In the genomic region with DNA sequence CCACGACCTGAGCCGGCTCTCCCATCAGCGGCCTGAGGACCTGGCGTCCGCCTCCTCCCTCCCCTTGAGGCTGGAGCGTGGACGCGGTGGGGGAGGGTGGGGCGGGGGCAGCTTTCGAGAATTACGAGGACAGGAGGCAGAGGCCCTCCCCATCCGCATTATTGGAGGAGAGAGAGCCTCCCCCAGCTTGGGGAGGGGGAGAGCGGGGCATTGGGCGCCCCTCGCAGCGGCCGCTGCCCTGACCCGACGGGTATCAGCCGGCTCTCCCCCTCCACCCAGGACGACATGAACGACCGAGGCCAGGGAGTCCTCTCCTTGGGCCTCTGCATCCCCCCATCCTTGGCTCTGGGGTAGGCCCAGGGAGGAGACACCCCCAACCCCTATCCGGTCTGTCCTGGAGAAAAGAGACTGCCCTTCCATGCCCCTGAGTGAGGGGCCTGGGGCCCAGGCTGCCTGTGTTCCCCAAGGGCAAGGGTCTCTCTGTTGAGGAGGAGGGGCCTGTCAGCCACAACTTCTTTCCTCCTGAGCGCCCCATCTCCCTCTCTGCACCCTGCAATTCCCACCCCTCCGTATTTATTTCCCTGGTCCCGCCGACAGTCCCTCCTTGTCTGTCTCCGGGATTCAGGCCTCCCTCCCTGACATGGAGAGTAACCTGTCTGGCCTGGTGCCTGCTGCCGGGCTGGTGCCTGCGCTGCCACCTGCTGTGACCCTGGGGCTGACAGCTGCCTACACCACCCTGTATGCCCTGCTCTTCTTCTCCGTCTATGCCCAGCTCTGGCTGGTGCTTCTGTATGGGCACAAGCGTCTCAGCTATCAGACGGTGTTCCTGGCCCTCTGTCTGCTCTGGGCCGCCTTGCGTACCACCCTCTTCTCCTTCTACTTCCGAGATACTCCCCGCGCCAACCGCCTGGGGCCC, we compare ENCODE assay signal across 1 cellular context.
TF ChIP-seq lines count a peak whose summit lies in the region.

No MANE protein-coding gene starts in this region.

TF ChIP-seq in GM12878, 131 proteins besides CTCF, POLR2A, EP300 and RAD21:
- peak; percentile 10; the same call in 1 of the 2 replicates for TF ChIP-seq SMC3 (IDR thresholded peaks at IDR 0.05; ENCODE audit: borderline replicate concordance, low read length)
- TF ChIP-seq CEBPB (IDR thresholded peaks at IDR 0.05; ENCODE audit: borderline replicate concordance in 1 of 2, low read depth in 2 of 2, low read length in 2 of 2): no peak
- TF ChIP-seq KLF5 (IDR thresholded peaks at IDR 0.05; ENCODE audit: partially characterized antibody): no peak
- 0 out of 2 replicates have a peak, but pooled peaks have one; percentile 27 for TF ChIP-seq HDGF (IDR thresholded peaks at IDR 0.05)
- TF ChIP-seq CHD4 (IDR thresholded peaks at IDR 0.05): no peak
- TF ChIP-seq, protein P1, sequence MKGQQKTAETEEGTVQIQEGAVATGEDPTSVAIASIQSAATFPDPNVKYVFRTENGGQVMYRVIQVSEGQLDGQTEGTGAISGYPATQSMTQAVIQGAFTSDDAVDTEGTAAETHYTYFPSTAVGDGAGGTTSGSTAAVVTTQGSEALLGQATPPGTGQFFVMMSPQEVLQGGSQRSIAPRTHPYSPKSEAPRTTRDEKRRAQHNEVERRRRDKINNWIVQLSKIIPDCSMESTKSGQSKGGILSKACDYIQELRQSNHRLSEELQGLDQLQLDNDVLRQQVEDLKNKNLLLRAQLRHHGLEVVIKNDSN (IDR thresholded peaks at IDR 0.05; ENCODE audit: borderline replicate concordance, extremely low read length, insufficient read depth, low read depth, low read length): no peak
- TF ChIP-seq WRNIP1 (IDR thresholded peaks at IDR 0.05; ENCODE audit: borderline replicate concordance, low read depth, low read length): no peak
